ENCODE assay signal across 9 cellular contexts in genomic region chr6:16239798-16240123, GRCh38. TPM values are rescaled to one million over a fixed set of nuclear protein-coding genes. Genes with fewer than 3 reads are reported as not detected.
DNase-seq lines count a peak whose midpoint lies in the region; ATAC-seq, FAIRE-seq and TF ChIP-seq lines count a peak whose summit lies in the region.
"Had no signal": no experiment of that assay in that cellular context is flagged by ENCODE, and none has a peak within 500 bp of the region (broad histone marks: within the 10 kb centered on the region; RNA-seq: fewer than 3 reads in every experiment).

No MANE protein-coding gene starts in this region.

- peaks cover 82% of the 10 kb centered on the region for H3K4me1 ChIP-seq in left ventricle myocardium inferior

- ATAC-seq in GM18867 (IDR thresholded peaks at IDR 0.05; ENCODE audit: unreplicated experiment) (no peak), GM19452 (IDR thresholded peaks at IDR 0.05; ENCODE audit: unreplicated experiment) (no peak), GM21723 (IDR thresholded peaks at IDR 0.05; ENCODE audit: unreplicated experiment) (no peak)

- peak overlapping the region; percentile 87 for H3K4me3 ChIP-seq in left ventricle myocardium inferior
- H3K4me3 ChIP-seq in retinal pigment epithelial cell (ENCODE audit: low read length): no peak overlapping the region

- H3K36me3 ChIP-seq in left ventricle myocardium inferior: no peaks in the 10 kb centered on the region

- H3K9me3 ChIP-seq in left ventricle myocardium inferior (replicated peaks): no peaks in the 10 kb centered on the region

- H3K27ac ChIP-seq in left ventricle myocardium inferior (replicated peaks): peak overlapping the region; percentile 92

- peak; percentile 41 for DNase-seq in GM19239 (ENCODE audit: insufficient read length, low spot score)
- DNase-seq in RKO (ENCODE audit: low spot score): peak; percentile 91
- DNase-seq in left ventricle myocardium inferior: no peak
- DNase-seq in retinal pigment epithelial cell (ENCODE audit: low read depth): peak; percentile 66
- DNase-seq in NCI-H82 treated with DMSO at 0.1 percent for 48 hours (lab: John Stamatoyannopoulos, UW; ENCODE audit: unreplicated experiment): no peak

- TF ChIP-seq CTCF in left ventricle myocardium inferior (IDR thresholded peaks at IDR 0.05; ENCODE audit: borderline replicate concordance): no peak
- TF ChIP-seq CTCF in retinal pigment epithelial cell (conservative IDR thresholded peaks at IDR 0.05; ENCODE audit: low read depth, low read length): no peak

- no peak for FAIRE-seq in GM19239 (lab: Jason Lieb, UNC)
- FAIRE-seq: frontal cortex had no signal

- no peaks in the 10 kb centered on the region for H3K27me3 ChIP-seq in left ventricle myocardium inferior (ENCODE audit: low read depth)

- intact Hi-C loops in left ventricle myocardium inferior (cut with micrococcal nuclease): no loop called here

RNA-seq across cellular contexts. Expression of gene GMPR, which starts 1.4 kb away (rescaled TPM):
- total RNA-seq in left ventricle myocardium inferior: 126 TPM

Comparison
In these comparisons a context has a peak if more than half of its experiments do, and no peak if none do; other contexts are left out.
1. DNase-seq: peak in GM19239 (single experiment), RKO (single experiment) and retinal pigment epithelial cell (single experiment); none in left ventricle myocardium inferior (single experiment) and NCI-H82 treated with DMSO at 0.1 percent for 48 hours (single experiment).